ENCODE assay signal across 17 cellular contexts in the genomic region with DNA sequence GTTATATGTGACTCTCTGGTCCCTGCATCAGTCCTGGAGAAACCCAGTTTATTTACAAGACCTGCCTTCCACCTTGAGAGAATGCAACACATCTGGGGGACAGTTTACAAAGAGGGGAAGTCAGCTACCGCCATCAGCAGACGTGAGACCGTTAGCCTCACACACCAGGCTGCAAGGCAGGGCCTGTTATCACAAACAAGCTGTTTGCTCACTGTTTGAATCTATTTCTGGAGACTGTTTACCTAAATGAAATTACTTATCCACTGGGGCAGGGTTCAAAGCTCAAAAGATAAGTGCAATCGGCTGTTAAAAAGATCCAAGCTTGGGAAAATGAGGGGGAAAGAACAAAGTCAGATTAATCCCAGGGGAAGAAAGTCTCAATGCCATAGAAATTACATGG.
"Had no signal": no experiment of that assay in that cellular context is flagged by ENCODE, and none has a peak within 500 bp of the region (broad histone marks: within the 10 kb centered on the region; RNA-seq: fewer than 3 reads in every experiment).

No MANE protein-coding gene starts in this region.

- ATAC-seq: effector memory CD8-positive, alpha-beta T cell; gastroesophageal sphincter; naive thymus-derived CD8-positive, alpha-beta T cell; right cardiac atrium; T-cell; upper lobe of right lung had no signal

- H3K4me3 Mint-ChIP-seq: activated T-cell treated with anti-CD3 and anti-CD28 coated beads, Interleukin-2, amount 50 U/mL, for 24 hours; effector memory CD8-positive, alpha-beta T cell; naive thymus-derived CD8-positive, alpha-beta T cell; stimulated activated naive CD8-positive, alpha-beta T cell treated with anti-CD3 and anti-CD28 coated beads, Interleukin-15, Interleukin-2, amounts not matched to agents 100 ng/mL and 50 ng/mL, for 24 hours; T-cell had no signal

- H3K4me1 Mint-ChIP-seq: naive thymus-derived CD8-positive, alpha-beta T cell; T-cell had no signal

- H3K9me3 Mint-ChIP-seq: activated T-cell treated with anti-CD3 and anti-CD28 coated beads, Interleukin-2, amount 50 U/mL, for 24 hours; effector memory CD8-positive, alpha-beta T cell; naive thymus-derived CD8-positive, alpha-beta T cell; stimulated activated naive CD8-positive, alpha-beta T cell treated with anti-CD3 and anti-CD28 coated beads, Interleukin-15, Interleukin-2, amounts not matched to agents 100 ng/mL and 50 ng/mL, for 24 hours; T-cell had no signal

- H3K36me3 Mint-ChIP-seq: naive thymus-derived CD8-positive, alpha-beta T cell; T-cell had no signal

- H3K27ac Mint-ChIP-seq: activated T-cell treated with anti-CD3 and anti-CD28 coated beads, Interleukin-2, amount 50 U/mL, for 24 hours; effector memory CD8-positive, alpha-beta T cell; naive thymus-derived CD8-positive, alpha-beta T cell; stimulated activated naive CD8-positive, alpha-beta T cell treated with anti-CD3 and anti-CD28 coated beads, Interleukin-15, Interleukin-2, amounts not matched to agents 100 ng/mL and 50 ng/mL, for 24 hours; T-cell had no signal

- DNase-seq: activated CD4-positive, alpha-beta T cell treated with anti-CD3 and anti-CD28 coated beads, Interleukin-2, amount 50 U/mL, for 48 hours; activated effector memory CD4-positive, alpha-beta T cell treated with Interleukin-2 at 50 U/mL for 16 hours; activated naive CD4-positive, alpha-beta T cell treated with anti-CD3 and anti-CD28 coated beads, Interleukin-2, amount 50 U/mL, for 16 hours; activated T-cell treated with anti-CD3 and anti-CD28 coated beads, Interleukin-2, amount 50 U/mL, for 24 hours; dermis blood vessel endothelial cell; effector memory CD8-positive, alpha-beta T cell; heart right ventricle; islet precursor cell; naive thymus-derived CD8-positive, alpha-beta T cell; nucleus accumbens; right cardiac atrium; T-cell; testis; upper lobe of right lung; WERI-Rb-1 had no signal
